Comparison of ENCODE assay signal across 22 cellular contexts in genomic region chr21:31498985-31499384, GRCh38.
A peak's percentile ranks its signal among the peaks of the same experiment; 100 is the strongest.
DNase-seq lines count a peak whose midpoint lies in the region; ATAC-seq and TF ChIP-seq lines count a peak whose summit lies in the region.
"Had no signal": no experiment of that assay in that cellular context is flagged by ENCODE, and none has a peak within 500 bp of the region (broad histone marks: within the 10 kb centered on the region; RNA-seq: fewer than 3 reads in every experiment).

No MANE protein-coding gene starts in this region.

- H3K36me3 ChIP-seq in Loucy (ENCODE audit: insufficient read depth, low read length) (no peaks in the 10 kb centered on the region), lower lobe of right lung (no peaks in the 10 kb centered on the region)

- H3K9ac ChIP-seq in Loucy (ENCODE audit: low read depth, low read length, poor library complexity, severe bottlenecking): no peak overlapping the region

- TF ChIP-seq CTCF in Loucy (conservative IDR thresholded peaks at IDR 0.05; ENCODE audit: low read length): peak; percentile 33
- peak; percentile 18 for TF ChIP-seq CTCF in chondrocyte (IDR thresholded peaks at IDR 0.05)
- no peak for TF ChIP-seq CTCF in progenitor cell of endocrine pancreas (IDR thresholded peaks at IDR 0.05; ENCODE audit: unreplicated experiment)
- TF ChIP-seq CTCF in natural killer cell (IDR thresholded peaks at IDR 0.05): no peak
- no peak for TF ChIP-seq CTCF in lower lobe of right lung (IDR thresholded peaks at IDR 0.05)

- H3K4me1 Mint-ChIP-seq in chondrocyte (ENCODE audit: low read depth) (no peaks in the 10 kb centered on the region), progenitor cell of endocrine pancreas (ENCODE audit: low read depth) (peaks cover 25% of the 10 kb centered on the region), natural killer cell (peaks cover 0 to 5% of the 10 kb centered on the region in 2 donors)

- H3K4me2 ChIP-seq in Loucy (ENCODE audit: low read depth, low read length, poor library complexity, severe bottlenecking): no peak overlapping the region

- H3K27ac ChIP-seq in lower lobe of right lung: no peak overlapping the region
- H3K27ac ChIP-seq: HL-60, psoas muscle, RWPE1, WERI-Rb-1 had no signal

- H3F3A ChIP-seq in Loucy (ENCODE audit: low read depth): no peaks in the 10 kb centered on the region

- H3K27me3 ChIP-seq in Loucy (ENCODE audit: insufficient read depth, low read length, poor library complexity, severe bottlenecking): no peaks in the 10 kb centered on the region
- no peaks in the 10 kb centered on the region for H3K27me3 ChIP-seq in lower lobe of right lung (ENCODE audit: low read depth)

- H3K9me3 Mint-ChIP-seq in chondrocyte (ENCODE audit: low read depth): no peaks in the 10 kb centered on the region
- peaks cover 2% of the 10 kb centered on the region for H3K9me3 Mint-ChIP-seq in progenitor cell of endocrine pancreas (ENCODE audit: low read depth)
- no peaks in the 10 kb centered on the region for H3K9me3 Mint-ChIP-seq in natural killer cell
- H3K9me3 Mint-ChIP-seq: activated T-helper 1 cell treated with anti-CD3 and anti-CD28 coated beads, Interleukin-12 subunit alpha, Interleukin-12 subunit beta, Interleukin-2, Interleukin-4 antibody, amounts not matched to agents 30 ng/mL and 10 ng/mL and 1 ng/mL, durations not matched to agents 14 hours and 24 hours and 36 hours; dendritic cell treated with granulocyte-macrophage colony-stimulating factor and Interleukin-4, amounts not matched to agents 40 ng/mL and 50 ng/mL, for 4 days had no signal

- ATAC-seq in natural killer cell (no peak), lower lobe of right lung (no peak)
- ATAC-seq: psoas muscle had no signal

- H2AFZ ChIP-seq in Loucy (ENCODE audit: low read length): no peak overlapping the region

- H3K4me3 Mint-ChIP-seq in chondrocyte (ENCODE audit: unreplicated experiment) (no peak overlapping the region), progenitor cell of endocrine pancreas (ENCODE audit: low read depth) (no peak overlapping the region), natural killer cell (no peak overlapping the region)
- H3K4me3 Mint-ChIP-seq: activated T-helper 1 cell treated with anti-CD3 and anti-CD28 coated beads, Interleukin-12 subunit alpha, Interleukin-12 subunit beta, Interleukin-2, Interleukin-4 antibody, amounts not matched to agents 30 ng/mL and 10 ng/mL and 1 ng/mL, durations not matched to agents 14 hours and 24 hours and 36 hours; dendritic cell treated with granulocyte-macrophage colony-stimulating factor and Interleukin-4, amounts not matched to agents 40 ng/mL and 50 ng/mL, for 4 days had no signal

- intact Hi-C loops in natural killer cell (cut with micrococcal nuclease) (no loop called here), lower lobe of right lung (cut with DNase I) (no loop called here)

- H3K27ac Mint-ChIP-seq in chondrocyte (ENCODE audit: unreplicated experiment) (no peak overlapping the region), progenitor cell of endocrine pancreas (peak overlapping the region; percentile 41), natural killer cell (no peak overlapping the region)
- H3K27ac Mint-ChIP-seq: activated T-helper 1 cell treated with anti-CD3 and anti-CD28 coated beads, Interleukin-12 subunit alpha, Interleukin-12 subunit beta, Interleukin-2, Interleukin-4 antibody, amounts not matched to agents 30 ng/mL and 10 ng/mL and 1 ng/mL, durations not matched to agents 14 hours and 24 hours and 36 hours; dendritic cell treated with granulocyte-macrophage colony-stimulating factor and Interleukin-4, amounts not matched to agents 40 ng/mL and 50 ng/mL, for 4 days had no signal

- no peaks in the 10 kb centered on the region for H4K20me1 ChIP-seq in Loucy (ENCODE audit: insufficient read depth, low read length, poor library complexity, severe bottlenecking)

- peaks cover 4% of the 10 kb centered on the region for H3K4me1 ChIP-seq in Loucy (ENCODE audit: insufficient read depth, low read length, poor library complexity, severe bottlenecking)
- no peaks in the 10 kb centered on the region for H3K4me1 ChIP-seq in lower lobe of right lung
- H3K4me1 ChIP-seq: psoas muscle had no signal

- H3K79me2 ChIP-seq in Loucy (ENCODE audit: insufficient read depth, low read length): peaks cover 37% of the 10 kb centered on the region; the same call in 1 of the 2 replicates

- no peaks in the 10 kb centered on the region for H3K9me3 ChIP-seq in Loucy (ENCODE audit: insufficient read depth, low read depth, low read length)
- H3K9me3 ChIP-seq in lower lobe of right lung: no peaks in the 10 kb centered on the region
- H3K9me3 ChIP-seq: psoas muscle had no signal

- DNase-seq in NCI-H1694 (lab: John Stamatoyannopoulos, UW): peak; percentile 11
- DNase-seq in NCI-H1694 treated with DMSO at 0.1 percent for 48 hours (lab: John Stamatoyannopoulos, UW): no peak
- no peak for DNase-seq in chondrocyte (ENCODE audit: low spot score)
- no peak for DNase-seq in progenitor cell of endocrine pancreas (ENCODE audit: low spot score, unreplicated experiment)
- DNase-seq in natural killer cell: no peak
- DNase-seq in activated gamma-delta T cell treated with Interleukin-2 at 50 U/mL for 16 hours: no peak
- DNase-seq in lower lobe of right lung: no peak
- DNase-seq: activated naive CD4-positive, alpha-beta T cell treated with anti-CD3 and anti-CD28 coated beads, Interleukin-2, amount 50 U/mL, for 16 hours; amygdala; DMS79; GF-D8; glutamatergic neuron; NCI-H1105 treated with DMSO at 0.1 percent for 48 hours; NCI-H2171; psoas muscle; trophoblast cell; WERI-Rb-1 had no signal

- H3K27me3 Mint-ChIP-seq in chondrocyte (ENCODE audit: low read depth) (no peaks in the 10 kb centered on the region), progenitor cell of endocrine pancreas (no peaks in the 10 kb centered on the region), natural killer cell (ENCODE audit: low read depth in 2 of 2) (no peaks in the 10 kb centered on the region)

- H3K9me2 ChIP-seq in Loucy (replicated peaks; ENCODE audit: low read depth, low read length): no peaks in the 10 kb centered on the region

- H3K36me3 Mint-ChIP-seq in chondrocyte (ENCODE audit: low read depth) (no peaks in the 10 kb centered on the region), progenitor cell of endocrine pancreas (ENCODE audit: insufficient read depth) (no peaks in the 10 kb centered on the region), natural killer cell (no peaks in the 10 kb centered on the region)

- H3K4me3 ChIP-seq in Loucy (ENCODE audit: low read length, poor library complexity, severe bottlenecking) (no peak overlapping the region), lower lobe of right lung (no peak overlapping the region)
- H3K4me3 ChIP-seq: psoas muscle had no signal

Comparison
In these comparisons a context has a peak if more than half of its experiments do, and no peak if none do; other contexts are left out.
1. CTCF ChIP-seq: peak in Loucy (single experiment) and chondrocyte (single experiment); none in progenitor cell of endocrine pancreas (single experiment), natural killer cell (single experiment) and lower lobe of right lung (single experiment).